ENCODE assay signal across 18 cellular contexts in genomic region chr15:97718509-97718908, GRCh38.
DNase-seq lines count a peak whose midpoint lies in the region; ATAC-seq and TF ChIP-seq lines count a peak whose summit lies in the region.
"Had no signal": no experiment of that assay in that cellular context is flagged by ENCODE, and none has a peak within 500 bp of the region (broad histone marks: within the 10 kb centered on the region; RNA-seq: fewer than 3 reads in every experiment).

No MANE protein-coding gene starts in this region.

- DNase-seq in MCF 10A (ENCODE audit: unreplicated experiment), result peak; percentile 1
- DNase-seq in mammary epithelial cell, result no peak
- DNase-seq in epithelial cell of esophagus (ENCODE audit: low read depth), result peak; percentile 1
- DNase-seq in mucosa of descending colon, result no peak
- DNase-seq in effector CD8-positive, alpha-beta T cell (lab: John Stamatoyannopoulos, UW), result no peak
- no peak for DNase-seq in GM19240 (ENCODE audit: insufficient read length, low spot score)
- DNase-seq: 8988T; AML-193; Caco-2; Calu3; CD4-positive, alpha-beta T cell; CD8-positive, alpha-beta T cell; DMS79 treated with DMSO at 0.1 percent for 48 hours; GF-D8 had no signal

- no peak overlapping the region for H3K4me2 ChIP-seq in mammary epithelial cell (ENCODE audit: insufficient read depth, low read depth, low read length)
- H3K4me2 ChIP-seq: BLaER1 treated with 17β-estradiol and CSF1 and Interleukin-3, amounts not matched to agents 10 nM and 100 nM had no signal

- H3K27ac Mint-ChIP-seq in MCF 10A (ENCODE audit: low read depth, unreplicated experiment), result no peak overlapping the region
- H3K27ac Mint-ChIP-seq: B cell; CD4-positive, alpha-beta T cell; CD8-positive, alpha-beta T cell had no signal

- no peaks in the 10 kb centered on the region for H3K36me3 Mint-ChIP-seq in MCF 10A (ENCODE audit: insufficient read depth, unreplicated experiment)
- H3K36me3 Mint-ChIP-seq: CD8-positive, alpha-beta T cell had no signal

- dilution Hi-C loops in mammary epithelial cell (cut with HindIII; ENCODE audit: low sequenced_read_pairs), result no loop called here

- no peaks in the 10 kb centered on the region for H3K4me1 ChIP-seq in mammary epithelial cell (ENCODE audit: insufficient read depth, low read length)
- H3K4me1 ChIP-seq in mucosa of descending colon (ENCODE audit: low read depth), result no peaks in the 10 kb centered on the region
- H3K4me1 ChIP-seq: BLaER1 treated with 17β-estradiol and CSF1 and Interleukin-3, amounts not matched to agents 10 nM and 100 nM; Caco-2 had no signal

- CTCF ChIA-PET in MCF 10A (lab: Yijun Ruan, JAX) (no interaction called here), mammary epithelial cell (lab: Charles Lee; ENCODE audit: low non-redundant PET) (no interaction called here)

- peak; percentile 43 for ATAC-seq in mucosa of descending colon
- ATAC-seq in GM18909 (IDR thresholded peaks at IDR 0.05; ENCODE audit: poor library complexity, unreplicated experiment), result no peak
- ATAC-seq: CD8-positive, alpha-beta T cell had no signal

- no peaks in the 10 kb centered on the region for H4K20me1 ChIP-seq in mammary epithelial cell (ENCODE audit: insufficient read depth, low read length)
- H4K20me1 ChIP-seq: BLaER1 treated with 17β-estradiol and CSF1 and Interleukin-3, amounts not matched to agents 10 nM and 100 nM had no signal

- H3K4me3 ChIP-seq in mammary epithelial cell (replicated peaks in 1 of 3; ENCODE audit: insufficient read depth in 1 of 3, low read depth in 2 of 3, low read length in 3 of 3) (no peak overlapping the region), epithelial cell of esophagus (ENCODE audit: low read length) (no peak overlapping the region), mucosa of descending colon (no peak overlapping the region)
- H3K4me3 ChIP-seq: BLaER1 treated with 17β-estradiol and CSF1 and Interleukin-3, amounts not matched to agents 10 nM and 100 nM had no signal

- no peaks in the 10 kb centered on the region for H3K79me2 ChIP-seq in mammary epithelial cell (ENCODE audit: insufficient read depth, low read length)

- H3K36me3 ChIP-seq in mammary epithelial cell (ENCODE audit: insufficient read depth, low read length) (no peaks in the 10 kb centered on the region), mucosa of descending colon (ENCODE audit: low read depth) (no peaks in the 10 kb centered on the region)
- H3K36me3 ChIP-seq: BLaER1 treated with 17β-estradiol and CSF1 and Interleukin-3, amounts not matched to agents 10 nM and 100 nM had no signal

- peaks cover 11% of the 10 kb centered on the region for H3K27me3 Mint-ChIP-seq in MCF 10A (ENCODE audit: insufficient read depth, unreplicated experiment)
- H3K27me3 Mint-ChIP-seq: B cell; CD4-positive, alpha-beta T cell had no signal

- in situ Hi-C loops in mammary epithelial cell (cut with MboI; ENCODE audit: low sequenced_read_pairs in 2 of 2), result no loop called here

- BruUV-seq in MCF 10A (replicated peaks; lab: Mats Ljungman, UMichigan), result no TSS peak
- BruUV-seq in mammary epithelial cell (replicated peaks; lab: Mats Ljungman, UMichigan), result no TSS peak

- no peaks in the 10 kb centered on the region for H3K27me3 ChIP-seq in mammary epithelial cell (ENCODE audit: insufficient read depth, low read length)
- H3K27me3 ChIP-seq: BLaER1 treated with 17β-estradiol and CSF1 and Interleukin-3, amounts not matched to agents 10 nM and 100 nM had no signal

- TF ChIP-seq CTCF in MCF 10A (IDR thresholded peaks at IDR 0.05; ENCODE audit: unreplicated experiment) (no peak), mammary epithelial cell (conservative IDR thresholded peaks at IDR 0.05 in 1 of 2, IDR thresholded peaks at IDR 0.05 in 1 of 2; ENCODE audit: extremely low read depth in 1 of 2, insufficient read depth in 1 of 2, low read depth in 1 of 2, low read length in 2 of 2) (no peak), epithelial cell of esophagus (IDR thresholded peaks at IDR 0.05; ENCODE audit: insufficient read depth, low read depth, low read length, missing control alignments) (no peak), mucosa of descending colon (IDR thresholded peaks at IDR 0.05) (no peak)

- intact Hi-C loops in MCF 10A (cut with micrococcal nuclease), result no loop called here
- intact Hi-C loops in mammary epithelial cell (cut with micrococcal nuclease), result no loop called here
- intact Hi-C loops in mucosa of descending colon (cut with DNase I, micrococcal nuclease), result no loop called here

- no peak overlapping the region for H3K9ac ChIP-seq in mammary epithelial cell (ENCODE audit: insufficient read depth, low read length)
- H3K9ac ChIP-seq: BLaER1 treated with 17β-estradiol and CSF1 and Interleukin-3, amounts not matched to agents 10 nM and 100 nM had no signal

- POLR2A ChIA-PET in MCF 10A (lab: Yijun Ruan, JAX), result interaction anchor here (0.6 kb wide), 1 partner anchor 8 kb away, joined by 3 read pairs; no protein-coding TSS in a partner anchor

- no peaks in the 10 kb centered on the region for H3K9me3 ChIP-seq in mammary epithelial cell (replicated peaks; ENCODE audit: insufficient read depth, low read length)
- no peaks in the 10 kb centered on the region for H3K9me3 ChIP-seq in mucosa of descending colon
- H3K9me3 ChIP-seq: Caco-2 had no signal

- H3K4me1 Mint-ChIP-seq in MCF 10A (ENCODE audit: insufficient read depth, unreplicated experiment), result no peaks in the 10 kb centered on the region
- H3K4me1 Mint-ChIP-seq: B cell had no signal

- no peak overlapping the region for H3K4me3 Mint-ChIP-seq in MCF 10A (ENCODE audit: unreplicated experiment)
- H3K4me3 Mint-ChIP-seq: B cell; CD4-positive, alpha-beta T cell; CD8-positive, alpha-beta T cell had no signal

- H2AFZ ChIP-seq in mammary epithelial cell (ENCODE audit: low read depth, low read length), result no peak overlapping the region

- H3K9me3 Mint-ChIP-seq in MCF 10A (ENCODE audit: unreplicated experiment), result no peaks in the 10 kb centered on the region

- H3K27ac ChIP-seq in mammary epithelial cell (ENCODE audit: insufficient read depth, low read depth, low read length), result no peak overlapping the region
- H3K27ac ChIP-seq: BLaER1 treated with 17β-estradiol and CSF1 and Interleukin-3, amounts not matched to agents 10 nM and 100 nM; C4-2B had no signal

Comparison
In these comparisons a context has a peak if more than half of its experiments do, and no peak if none do; other contexts are left out.
1. DNase-seq: peak in MCF 10A (single experiment) and epithelial cell of esophagus (single experiment); none in mammary epithelial cell (single experiment), mucosa of descending colon (0 of 3), effector CD8-positive, alpha-beta T cell (single experiment) and GM19240 (single experiment).